Comparison of ENCODE assay signal across 9 cellular contexts in genomic region chr6:157019733-157020132, GRCh38.
DNase-seq lines count a peak whose midpoint lies in the region; ATAC-seq and TF ChIP-seq lines count a peak whose summit lies in the region.
"Had no signal": no experiment of that assay in that cellular context is flagged by ENCODE, and none has a peak within 500 bp of the region (broad histone marks: within the 10 kb centered on the region; RNA-seq: fewer than 3 reads in every experiment).

No MANE protein-coding gene starts in this region.

- H3K36me3 ChIP-seq in OCI-LY3 (replicated peaks; ENCODE audit: low read depth, low read length) (no peaks in the 10 kb centered on the region), psoas muscle (ENCODE audit: insufficient read depth in 1 of 2, low read depth in 1 of 2) (no peaks in the 10 kb centered on the region), left lung (no peaks in the 10 kb centered on the region)

- ATAC-seq in psoas muscle (no peak), left lung (no peak)

- H3K27ac ChIP-seq in OCI-LY3 (ENCODE audit: low read length) (peak overlapping the region; percentile 31; the same call in 1 of the 2 replicates), psoas muscle (peak overlapping the region; percentile 100), left lung (no peak overlapping the region)

- peak overlapping the region; percentile 85; the same call in 1 of the 2 replicates for H3K9ac ChIP-seq in OCI-LY3 (ENCODE audit: low read length)

- no peak for TF ChIP-seq CTCF in GM13976 (IDR thresholded peaks at IDR 0.05; ENCODE audit: borderline replicate concordance, control extremely low read depth, extremely low read depth, insufficient read depth, missing control alignments)
- peak; percentile 26 for TF ChIP-seq CTCF in OCI-LY3 (IDR thresholded peaks at IDR 0.05; ENCODE audit: low read depth, low read length)
- TF ChIP-seq CTCF in psoas muscle (IDR thresholded peaks at IDR 0.05), result no peak
- TF ChIP-seq CTCF in left lung (IDR thresholded peaks at IDR 0.05), result no peak

- peaks cover 24% of the 10 kb centered on the region for H4K20me1 ChIP-seq in OCI-LY3 (ENCODE audit: insufficient read depth, low read length)

- peak; percentile 29 for DNase-seq in GM13976 (ENCODE audit: low spot score)
- peak; percentile 20 for DNase-seq in dermis blood vessel endothelial cell
- no peak for DNase-seq in psoas muscle
- DNase-seq in NCI-H128 (lab: John Stamatoyannopoulos, UW; ENCODE audit: unreplicated experiment), result no peak
- no peak for DNase-seq in NK-92 (lab: John Stamatoyannopoulos, UW; ENCODE audit: unreplicated experiment)
- no peak for DNase-seq in NCI-H82 (lab: John Stamatoyannopoulos, UW)
- no peak for DNase-seq in left lung
- DNase-seq: activated effector memory CD4-positive, alpha-beta T cell treated with Interleukin-2 at 50 U/mL for 16 hours had no signal

- peaks cover 28% of the 10 kb centered on the region for H3K4me1 ChIP-seq in OCI-LY3 (ENCODE audit: low read length)
- H3K4me1 ChIP-seq in psoas muscle, result peaks cover 61% of the 10 kb centered on the region
- peaks cover 4 to 41% of the 10 kb centered on the region in 2 donors for H3K4me1 ChIP-seq in left lung

- in situ Hi-C loops in GM13976 (cut with MboI; ENCODE audit: low sequenced_read_pairs, unreplicated experiment), result loop anchor here (10.0 kb wide), 1 partner anchor 235 kb away; no protein-coding TSS in a partner anchor

- H3K27me3 ChIP-seq in OCI-LY3 (ENCODE audit: low read depth, low read length), result no peaks in the 10 kb centered on the region
- H3K27me3 ChIP-seq in psoas muscle (ENCODE audit: insufficient read depth in 3 of 3, low read length in 2 of 3), result no peaks in the 10 kb centered on the region
- H3K27me3 ChIP-seq in left lung, result no peaks in the 10 kb centered on the region

- no peaks in the 10 kb centered on the region for H3K9me3 ChIP-seq in OCI-LY3 (ENCODE audit: insufficient read depth, low read length)
- H3K9me3 ChIP-seq in psoas muscle, result no peaks in the 10 kb centered on the region
- no peaks in the 10 kb centered on the region for H3K9me3 ChIP-seq in left lung

- intact Hi-C loops in psoas muscle (cut with DNase I) (loop anchor here (2.0 to 10.0 kb wide), 5 partner anchors 37 to 1695 kb away; no protein-coding TSS in a partner anchor), left lung (cut with DNase I) (loop anchor here in 1 of 2 donors (10.0 kb wide), 1 partner anchor 235 kb away; no protein-coding TSS in a partner anchor)

- H3K4me2 ChIP-seq in OCI-LY3 (ENCODE audit: low read length), result peak overlapping the region; percentile 81

- peaks cover 49% of the 10 kb centered on the region for H3K79me2 ChIP-seq in OCI-LY3 (ENCODE audit: low read length)

- 41 to 51% (median 46%) methylated on average over 7 of the region's 7 CpGs for WGBS in psoas muscle, 3 donors

- H2AFZ ChIP-seq in OCI-LY3 (ENCODE audit: low read depth, low read length), result no peak overlapping the region

- peak overlapping the region; percentile 68 for H3K4me3 ChIP-seq in OCI-LY3 (ENCODE audit: low read length)
- H3K4me3 ChIP-seq in psoas muscle, result peak overlapping the region; percentile 9
- H3K4me3 ChIP-seq in left lung, result no peak overlapping the region

Comparison
In these comparisons a context has a peak if more than half of its experiments do, and no peak if none do; other contexts are left out.
1. DNase-seq: peak in GM13976 (single experiment) and dermis blood vessel endothelial cell (single experiment); none in psoas muscle (0 of 2), NCI-H128 (single experiment), NK-92 (single experiment), NCI-H82 (single experiment) and left lung (0 of 2).
2. H3K27ac ChIP-seq: peak in OCI-LY3 (single experiment) and psoas muscle (single experiment); none in left lung (0 of 2).
3. H3K4me3 ChIP-seq: peak in OCI-LY3 (single experiment) and psoas muscle (single experiment); none in left lung (0 of 2).